In genomic region chr1:213989071-213989739, GRCh38 we compare ENCODE assay signal across 8 cellular contexts. TPM values are rescaled to one million over a fixed set of nuclear protein-coding genes. Genes with fewer than 3 reads are reported as not detected.
DNase-seq lines count a peak whose midpoint lies in the region; ATAC-seq, FAIRE-seq and TF ChIP-seq lines count a peak whose summit lies in the region.

No MANE protein-coding gene starts in this region.

- POLR2A ChIA-PET in A549 (lab: Yijun Ruan, JAX): no interaction called here

- no peak for TF ChIP-seq EP300 in A549 (IDR thresholded peaks at IDR 0.05)

- H3K27me3 Mint-ChIP-seq in T-helper 17 cell: peaks cover 87% of the 10 kb centered on the region

- peaks cover 9% of the 10 kb centered on the region for H3K36me3 Mint-ChIP-seq in T-helper 17 cell (ENCODE audit: low read depth)

- 32% methylated on average over 35 of the region's 35 CpGs for WGBS in A549 (ENCODE audit: missing lambda C conversion rate)
- WGBS in pancreas, 2 donors: 1 to 2% methylated on average over 35 of the region's 35 CpGs

- H3K27ac Mint-ChIP-seq in T-helper 17 cell: no peak overlapping the region

- ATAC-seq in A549 (no peak), GM21717 (IDR thresholded peaks at IDR 0.05; ENCODE audit: unreplicated experiment) (peak; percentile 42), T-helper 17 cell (no peak), pancreas (peak in 3 of 4 donors; percentile 1 to 24 (median 7))

- TF ChIP-seq POLR2A in A549 (IDR thresholded peaks at IDR 0.05; ENCODE audit: low read length): no peak

- H3K4me3 ChIP-seq in A549 (peak overlapping the region; percentile 77), pancreas (peak overlapping the region; percentile 46 to 67 (median 54))

- no peak for FAIRE-seq in A549 (lab: Jason Lieb, UNC)
- no peak for FAIRE-seq in pancreas (lab: Jason Lieb, UNC)

- DNase-seq in A549 (ENCODE audit: low read depth in 1 of 2, low spot score in 1 of 2) (no peak), T-helper 17 cell (no peak), germinal center (ENCODE audit: low spot score) (peak; percentile 44), pancreas (peak in 3 of 6 donors; percentile 55 to 78 (median 65)), GM03348 (ENCODE audit: low spot score) (no peak), HUDEP-2 (lab: John Stamatoyannopoulos, UW; ENCODE audit: unreplicated experiment in 76 of 76) (no peak)
- DNase-seq in stimulated activated CD8-positive, alpha-beta memory T cell treated with anti-CD3 and anti-CD28 coated beads, Interleukin-4, amount 100 ng/mL, for 48 hours: no peak

- H3K4me1 ChIP-seq in A549 (0 out of 3 replicates have a peak, but pooled peaks cover 3% of the 10 kb centered on the region), pancreas (peaks cover 0 to 9% (median 5%) of the 10 kb centered on the region in 3 donors)

- no peak for TF ChIP-seq RAD21 in A549 (conservative IDR thresholded peaks at IDR 0.05 in 1 of 2, IDR thresholded peaks at IDR 0.05 in 1 of 2)

- no peaks in the 10 kb centered on the region for H3K36me3 ChIP-seq in pancreas

- intact Hi-C loops in pancreas (cut with DNase I): loop anchor here in 1 of 3 donors (10.0 kb wide), 1 partner anchor 404 kb away; no protein-coding TSS in a partner anchor

- H3K4me3 Mint-ChIP-seq in T-helper 17 cell: peak overlapping the region; percentile 84

- CTCF ChIA-PET in A549 (lab: Yijun Ruan, JAX): interaction anchor here (0.6 to 1.2 kb wide), 4 partner anchors 14 to 340 kb away, joined by 3 read pairs; no protein-coding TSS in a partner anchor

- H3K4me2 ChIP-seq in A549: peak overlapping the region; percentile 98

- peaks cover 20% of the 10 kb centered on the region for H3K4me1 Mint-ChIP-seq in T-helper 17 cell

- no peaks in the 10 kb centered on the region for H3K27me3 ChIP-seq in pancreas

- no peak for TF ChIP-seq CTCF in A549 (IDR thresholded peaks at IDR 0.05)
- TF ChIP-seq CTCF in pancreas (IDR thresholded peaks at IDR 0.05): no peak

- H3K9me3 ChIP-seq in A549: no peaks in the 10 kb centered on the region
- peaks cover 2% of the 10 kb centered on the region for H3K9me3 ChIP-seq in T-helper 17 cell (ENCODE audit: control insufficient read depth, low read length, poor library complexity, severe bottlenecking)
- no peaks in the 10 kb centered on the region for H3K9me3 ChIP-seq in pancreas

- H3K27ac ChIP-seq in A549 (no peak overlapping the region), pancreas (peak overlapping the region; percentile 83 to 94 (median 91))

TF ChIP-seq in A549, 52 proteins besides CTCF, POLR2A, EP300 and RAD21:
- TF ChIP-seq TP53 (CRISPR knock-in tag; IDR thresholded peaks at IDR 0.05) (no peak), RNF2 (IDR thresholded peaks at IDR 0.05; ENCODE audit: borderline replicate concordance, low read depth) (0 out of 2 replicates have a peak, but pooled peaks have one; percentile 20)

RNA-seq across cellular contexts. Expression of gene PROX1, which starts 1.4 kb away (rescaled TPM):
- polyA plus RNA-seq in A549 (2011; rRNA removed) (0.01 and 0.06 TPM in 2 replicates), A549 (2017; fragmentation: RNase III; extraction: RNeasy Plus Mini Kit Qiagen cat#74134 plus additional on column Dnase treatment) (0.01 to 0.03 TPM in 2 of 3 replicates, not detected in the other), pancreas (1 to 10 TPM; 8.4 to 8.9 TPM)
- 0.01 TPM in 2 replicates for polyA plus RNA-seq in A549 (2012; cell fraction: cytosol; rRNA removed)
- 0.02 and 0.04 TPM in 2 replicates for polyA plus RNA-seq in A549 (2012; cell fraction: nucleus; rRNA removed)
- 0.12 and 1.0 TPM in 2 replicates for polyA minus RNA-seq in A549 (2011; rRNA and poly(A)+ RNA removed)
- total RNA-seq in T-helper 17 cell (not detected), pancreas (10 to 100 TPM; 32.8 to 66.4 (median 38.4) TPM)

Comparison
In these comparisons a context has a peak if more than half of its experiments do, and no peak if none do; other contexts are left out.
1. ATAC-seq: peak in GM21717 (single experiment) and pancreas (3 of 4); none in A549 (0 of 2) and T-helper 17 cell (single experiment).
2. H3K27ac ChIP-seq: peak in pancreas (4 of 4); none in A549 (0 of 2).
3. RNA of gene PROX1, which starts 1.4 kb away (total RNA-seq): 32.8 to 66.4 TPM in pancreas; not detected in T-helper 17 cell; every median in the first group is over 10 times any median in the second.